1 cellular context compared by ENCODE assay signal in the genomic region with DNA sequence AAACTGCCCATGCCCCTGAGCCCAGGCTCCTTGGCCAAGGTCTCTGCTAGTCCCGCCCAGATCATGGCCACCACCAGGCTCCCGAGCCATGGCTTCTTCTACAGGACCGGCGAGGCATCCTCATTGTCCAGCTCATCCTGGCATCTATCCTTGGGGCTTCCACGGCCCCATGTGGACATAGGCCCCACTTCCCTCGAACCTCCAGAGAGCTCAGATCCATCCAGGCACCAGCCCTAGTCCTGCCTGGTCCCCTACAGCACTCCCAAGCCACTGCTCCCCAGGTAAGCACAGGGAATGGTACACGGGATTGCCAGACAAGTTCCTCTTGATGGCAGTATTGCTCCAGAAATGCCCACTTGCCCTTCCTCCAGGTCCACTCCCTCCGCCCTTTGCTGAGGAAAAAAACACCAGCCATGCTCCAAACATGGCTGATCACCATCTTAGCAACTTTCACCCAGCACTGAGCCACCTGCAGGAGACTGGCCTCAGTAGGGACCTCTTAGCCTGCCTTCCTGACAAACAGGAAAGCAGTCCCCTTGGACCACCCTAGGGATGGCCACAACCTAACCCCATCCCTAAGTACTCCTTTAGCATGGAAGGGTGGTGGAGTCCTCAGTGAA.
TF ChIP-seq lines count a peak whose summit lies in the region.

No MANE protein-coding gene starts in this region.

TF ChIP-seq in HepG2, 621 proteins besides CTCF, POLR2A, EP300 and RAD21 (continued from another document and continues in another):
- TF ChIP-seq, protein P1, sequence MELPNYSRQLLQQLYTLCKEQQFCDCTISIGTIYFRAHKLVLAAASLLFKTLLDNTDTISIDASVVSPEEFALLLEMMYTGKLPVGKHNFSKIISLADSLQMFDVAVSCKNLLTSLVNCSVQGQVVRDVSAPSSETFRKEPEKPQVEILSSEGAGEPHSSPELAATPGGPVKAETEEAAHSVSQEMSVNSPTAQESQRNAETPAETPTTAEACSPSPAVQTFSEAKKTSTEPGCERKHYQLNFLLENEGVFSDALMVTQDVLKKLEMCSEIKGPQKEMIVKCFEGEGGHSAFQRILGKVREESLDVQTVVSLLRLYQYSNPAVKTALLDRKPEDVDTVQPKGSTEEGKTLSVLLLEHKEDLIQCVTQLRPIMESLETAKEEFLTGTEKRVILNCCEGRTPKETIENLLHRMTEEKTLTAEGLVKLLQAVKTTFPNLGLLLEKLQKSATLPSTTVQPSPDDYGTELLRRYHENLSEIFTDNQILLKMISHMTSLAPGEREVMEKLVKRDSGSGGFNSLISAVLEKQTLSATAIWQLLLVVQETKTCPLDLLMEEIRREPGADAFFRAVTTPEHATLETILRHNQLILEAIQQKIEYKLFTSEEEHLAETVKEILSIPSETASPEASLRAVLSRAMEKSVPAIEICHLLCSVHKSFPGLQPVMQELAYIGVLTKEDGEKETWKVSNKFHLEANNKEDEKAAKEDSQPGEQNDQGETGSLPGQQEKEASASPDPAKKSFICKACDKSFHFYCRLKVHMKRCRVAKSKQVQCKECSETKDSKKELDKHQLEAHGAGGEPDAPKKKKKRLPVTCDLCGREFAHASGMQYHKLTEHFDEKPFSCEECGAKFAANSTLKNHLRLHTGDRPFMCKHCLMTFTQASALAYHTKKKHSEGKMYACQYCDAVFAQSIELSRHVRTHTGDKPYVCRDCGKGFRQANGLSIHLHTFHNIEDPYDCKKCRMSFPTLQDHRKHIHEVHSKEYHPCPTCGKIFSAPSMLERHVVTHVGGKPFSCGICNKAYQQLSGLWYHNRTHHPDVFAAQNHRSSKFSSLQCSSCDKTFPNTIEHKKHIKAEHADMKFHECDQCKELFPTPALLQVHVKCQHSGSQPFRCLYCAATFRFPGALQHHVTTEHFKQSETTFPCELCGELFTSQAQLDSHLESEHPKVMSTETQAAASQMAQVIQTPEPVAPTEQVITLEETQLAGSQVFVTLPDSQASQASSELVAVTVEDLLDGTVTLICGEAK (IDR thresholded peaks at IDR 0.05) = no peak
- TF ChIP-seq, protein P1 (CRISPR knock-in tag; IDR thresholded peaks at IDR 0.05) = no peak
- TF ChIP-seq, protein P2, sequence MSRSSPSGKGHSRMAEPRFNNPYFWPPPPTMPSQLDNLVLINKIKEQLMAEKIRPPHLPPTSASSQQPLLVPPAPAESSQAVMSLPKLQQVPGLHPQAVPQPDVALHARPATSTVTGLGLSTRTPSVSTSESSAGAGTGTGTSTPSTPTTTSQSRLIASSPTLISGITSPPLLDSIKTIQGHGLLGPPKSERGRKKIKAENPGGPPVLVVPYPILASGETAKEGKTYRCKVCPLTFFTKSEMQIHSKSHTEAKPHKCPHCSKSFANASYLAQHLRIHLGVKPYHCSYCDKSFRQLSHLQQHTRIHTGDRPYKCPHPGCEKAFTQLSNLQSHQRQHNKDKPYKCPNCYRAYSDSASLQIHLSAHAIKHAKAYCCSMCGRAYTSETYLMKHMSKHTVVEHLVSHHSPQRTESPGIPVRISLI (CRISPR knock-in tag; IDR thresholded peaks at IDR 0.05; ENCODE audit: borderline replicate concordance) = peak; percentile 94
- TF ChIP-seq, protein P3, sequence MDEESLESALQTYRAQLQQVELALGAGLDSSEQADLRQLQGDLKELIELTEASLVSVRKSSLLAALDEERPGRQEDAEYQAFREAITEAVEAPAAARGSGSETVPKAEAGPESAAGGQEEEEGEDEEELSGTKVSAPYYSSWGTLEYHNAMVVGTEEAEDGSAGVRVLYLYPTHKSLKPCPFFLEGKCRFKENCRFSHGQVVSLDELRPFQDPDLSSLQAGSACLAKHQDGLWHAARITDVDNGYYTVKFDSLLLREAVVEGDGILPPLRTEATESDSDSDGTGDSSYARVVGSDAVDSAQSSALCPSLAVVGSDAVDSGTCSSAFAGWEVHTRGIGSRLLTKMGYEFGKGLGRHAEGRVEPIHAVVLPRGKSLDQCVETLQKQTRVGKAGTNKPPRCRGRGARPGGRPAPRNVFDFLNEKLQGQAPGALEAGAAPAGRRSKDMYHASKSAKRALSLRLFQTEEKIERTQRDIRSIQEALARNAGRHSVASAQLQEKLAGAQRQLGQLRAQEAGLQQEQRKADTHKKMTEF (CRISPR knock-in tag; IDR thresholded peaks at IDR 0.05) = peak; percentile 62
- no peak for TF ChIP-seq ZNF672 (CRISPR knock-in tag; IDR thresholded peaks at IDR 0.05)
- TF ChIP-seq GFI1 (CRISPR knock-in tag; IDR thresholded peaks at IDR 0.05; ENCODE audit: borderline replicate concordance) = no peak
- TF ChIP-seq ZNF335 (CRISPR knock-in tag; IDR thresholded peaks at IDR 0.05) = no peak
- no peak for TF ChIP-seq GATA4 (IDR thresholded peaks at IDR 0.05; ENCODE audit: borderline replicate concordance, low read depth)
- TF ChIP-seq ZNF660 (CRISPR knock-in tag; IDR thresholded peaks at IDR 0.05; ENCODE audit: borderline replicate concordance, low read depth) = no peak
- TF ChIP-seq, protein P4, sequence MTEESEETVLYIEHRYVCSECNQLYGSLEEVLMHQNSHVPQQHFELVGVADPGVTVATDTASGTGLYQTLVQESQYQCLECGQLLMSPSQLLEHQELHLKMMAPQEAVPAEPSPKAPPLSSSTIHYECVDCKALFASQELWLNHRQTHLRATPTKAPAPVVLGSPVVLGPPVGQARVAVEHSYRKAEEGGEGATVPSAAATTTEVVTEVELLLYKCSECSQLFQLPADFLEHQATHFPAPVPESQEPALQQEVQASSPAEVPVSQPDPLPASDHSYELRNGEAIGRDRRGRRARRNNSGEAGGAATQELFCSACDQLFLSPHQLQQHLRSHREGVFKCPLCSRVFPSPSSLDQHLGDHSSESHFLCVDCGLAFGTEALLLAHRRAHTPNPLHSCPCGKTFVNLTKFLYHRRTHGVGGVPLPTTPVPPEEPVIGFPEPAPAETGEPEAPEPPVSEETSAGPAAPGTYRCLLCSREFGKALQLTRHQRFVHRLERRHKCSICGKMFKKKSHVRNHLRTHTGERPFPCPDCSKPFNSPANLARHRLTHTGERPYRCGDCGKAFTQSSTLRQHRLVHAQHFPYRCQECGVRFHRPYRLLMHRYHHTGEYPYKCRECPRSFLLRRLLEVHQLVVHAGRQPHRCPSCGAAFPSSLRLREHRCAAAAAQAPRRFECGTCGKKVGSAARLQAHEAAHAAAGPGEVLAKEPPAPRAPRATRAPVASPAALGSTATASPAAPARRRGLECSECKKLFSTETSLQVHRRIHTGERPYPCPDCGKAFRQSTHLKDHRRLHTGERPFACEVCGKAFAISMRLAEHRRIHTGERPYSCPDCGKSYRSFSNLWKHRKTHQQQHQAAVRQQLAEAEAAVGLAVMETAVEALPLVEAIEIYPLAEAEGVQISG (CRISPR knock-in tag; IDR thresholded peaks at IDR 0.05) = 0 out of 2 replicates have a peak, but pooled peaks have one; percentile 25
- TF ChIP-seq CBX5 (CRISPR knock-in tag; IDR thresholded peaks at IDR 0.05; ENCODE audit: borderline replicate concordance) = peak; percentile 88; the same call in 1 of the 2 replicates
- no peak for TF ChIP-seq KAT2B (IDR thresholded peaks at IDR 0.05; ENCODE audit: borderline replicate concordance, low read depth, low read length)
- TF ChIP-seq ZFP62 (CRISPR knock-in tag; IDR thresholded peaks at IDR 0.05) = no peak
- TF ChIP-seq, protein P5, sequence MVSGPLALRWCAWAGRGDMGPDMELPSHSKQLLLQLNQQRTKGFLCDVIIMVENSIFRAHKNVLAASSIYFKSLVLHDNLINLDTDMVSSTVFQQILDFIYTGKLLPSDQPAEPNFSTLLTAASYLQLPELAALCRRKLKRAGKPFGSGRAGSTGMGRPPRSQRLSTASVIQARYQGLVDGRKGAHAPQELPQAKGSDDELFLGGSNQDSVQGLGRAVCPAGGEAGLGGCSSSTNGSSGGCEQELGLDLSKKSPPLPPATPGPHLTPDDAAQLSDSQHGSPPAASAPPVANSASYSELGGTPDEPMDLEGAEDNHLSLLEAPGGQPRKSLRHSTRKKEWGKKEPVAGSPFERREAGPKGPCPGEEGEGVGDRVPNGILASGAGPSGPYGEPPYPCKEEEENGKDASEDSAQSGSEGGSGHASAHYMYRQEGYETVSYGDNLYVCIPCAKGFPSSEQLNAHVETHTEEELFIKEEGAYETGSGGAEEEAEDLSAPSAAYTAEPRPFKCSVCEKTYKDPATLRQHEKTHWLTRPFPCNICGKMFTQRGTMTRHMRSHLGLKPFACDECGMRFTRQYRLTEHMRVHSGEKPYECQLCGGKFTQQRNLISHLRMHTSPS (CRISPR knock-in tag; IDR thresholded peaks at IDR 0.05; ENCODE audit: low read depth) = no peak
- TF ChIP-seq SSRP1 (CRISPR knock-in tag; IDR thresholded peaks at IDR 0.05) = no peak
- TF ChIP-seq LCORL (IDR thresholded peaks at IDR 0.05) = no peak
- TF ChIP-seq LCORL (CRISPR knock-in tag; IDR thresholded peaks at IDR 0.05) = peak; percentile 59
- no peak for TF ChIP-seq ATF1 (CRISPR knock-in tag; IDR thresholded peaks at IDR 0.05)
- TF ChIP-seq KMT2A (CRISPR knock-in tag; IDR thresholded peaks at IDR 0.05) = no peak
- TF ChIP-seq, protein P6, sequence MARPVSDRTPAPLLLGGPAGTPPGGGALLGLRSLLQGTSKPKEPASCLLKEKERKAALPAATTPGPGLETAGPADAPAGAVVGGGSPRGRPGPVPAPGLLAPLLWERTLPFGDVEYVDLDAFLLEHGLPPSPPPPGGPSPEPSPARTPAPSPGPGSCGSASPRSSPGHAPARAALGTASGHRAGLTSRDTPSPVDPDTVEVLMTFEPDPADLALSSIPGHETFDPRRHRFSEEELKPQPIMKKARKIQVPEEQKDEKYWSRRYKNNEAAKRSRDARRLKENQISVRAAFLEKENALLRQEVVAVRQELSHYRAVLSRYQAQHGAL (CRISPR knock-in tag; IDR thresholded peaks at IDR 0.05; ENCODE audit: not compliant biosample characterization) = no peak
- no peak for TF ChIP-seq ZNF264 (CRISPR knock-in tag; IDR thresholded peaks at IDR 0.05)
- TF ChIP-seq, protein P7, sequence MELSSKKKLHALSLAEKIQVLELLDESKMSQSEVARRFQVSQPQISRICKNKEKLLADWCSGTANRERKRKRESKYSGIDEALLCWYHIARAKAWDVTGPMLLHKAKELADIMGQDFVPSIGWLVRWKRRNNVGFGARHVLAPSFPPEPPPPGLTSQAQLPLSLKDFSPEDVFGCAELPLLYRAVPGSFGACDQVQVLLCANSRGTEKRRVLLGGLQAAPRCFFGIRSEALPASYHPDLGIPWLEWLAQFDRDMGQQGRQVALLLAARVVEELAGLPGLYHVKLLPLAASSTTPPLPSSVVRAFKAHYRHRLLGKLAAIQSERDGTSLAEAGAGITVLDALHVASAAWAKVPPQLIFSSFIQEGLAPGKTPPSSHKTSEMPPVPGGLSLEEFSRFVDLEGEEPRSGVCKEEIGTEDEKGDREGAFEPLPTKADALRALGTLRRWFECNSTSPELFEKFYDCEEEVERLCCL (CRISPR knock-in tag; IDR thresholded peaks at IDR 0.05; ENCODE audit: borderline replicate concordance) = no peak
- TF ChIP-seq DMAP1 (CRISPR knock-in tag; IDR thresholded peaks at IDR 0.05) = no peak
- no peak for TF ChIP-seq ZNF678 (CRISPR knock-in tag; IDR thresholded peaks at IDR 0.05)
- TF ChIP-seq, protein P8, sequence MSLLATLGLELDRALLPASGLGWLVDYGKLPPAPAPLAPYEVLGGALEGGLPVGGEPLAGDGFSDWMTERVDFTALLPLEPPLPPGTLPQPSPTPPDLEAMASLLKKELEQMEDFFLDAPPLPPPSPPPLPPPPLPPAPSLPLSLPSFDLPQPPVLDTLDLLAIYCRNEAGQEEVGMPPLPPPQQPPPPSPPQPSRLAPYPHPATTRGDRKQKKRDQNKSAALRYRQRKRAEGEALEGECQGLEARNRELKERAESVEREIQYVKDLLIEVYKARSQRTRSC (CRISPR knock-in tag; IDR thresholded peaks at IDR 0.05; ENCODE audit: low read depth) = no peak
- TF ChIP-seq, protein P9, sequence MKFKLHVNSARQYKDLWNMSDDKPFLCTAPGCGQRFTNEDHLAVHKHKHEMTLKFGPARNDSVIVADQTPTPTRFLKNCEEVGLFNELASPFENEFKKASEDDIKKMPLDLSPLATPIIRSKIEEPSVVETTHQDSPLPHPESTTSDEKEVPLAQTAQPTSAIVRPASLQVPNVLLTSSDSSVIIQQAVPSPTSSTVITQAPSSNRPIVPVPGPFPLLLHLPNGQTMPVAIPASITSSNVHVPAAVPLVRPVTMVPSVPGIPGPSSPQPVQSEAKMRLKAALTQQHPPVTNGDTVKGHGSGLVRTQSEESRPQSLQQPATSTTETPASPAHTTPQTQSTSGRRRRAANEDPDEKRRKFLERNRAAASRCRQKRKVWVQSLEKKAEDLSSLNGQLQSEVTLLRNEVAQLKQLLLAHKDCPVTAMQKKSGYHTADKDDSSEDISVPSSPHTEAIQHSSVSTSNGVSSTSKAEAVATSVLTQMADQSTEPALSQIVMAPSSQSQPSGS (CRISPR knock-in tag; IDR thresholded peaks at IDR 0.05) = no peak
- TF ChIP-seq, protein P10, sequence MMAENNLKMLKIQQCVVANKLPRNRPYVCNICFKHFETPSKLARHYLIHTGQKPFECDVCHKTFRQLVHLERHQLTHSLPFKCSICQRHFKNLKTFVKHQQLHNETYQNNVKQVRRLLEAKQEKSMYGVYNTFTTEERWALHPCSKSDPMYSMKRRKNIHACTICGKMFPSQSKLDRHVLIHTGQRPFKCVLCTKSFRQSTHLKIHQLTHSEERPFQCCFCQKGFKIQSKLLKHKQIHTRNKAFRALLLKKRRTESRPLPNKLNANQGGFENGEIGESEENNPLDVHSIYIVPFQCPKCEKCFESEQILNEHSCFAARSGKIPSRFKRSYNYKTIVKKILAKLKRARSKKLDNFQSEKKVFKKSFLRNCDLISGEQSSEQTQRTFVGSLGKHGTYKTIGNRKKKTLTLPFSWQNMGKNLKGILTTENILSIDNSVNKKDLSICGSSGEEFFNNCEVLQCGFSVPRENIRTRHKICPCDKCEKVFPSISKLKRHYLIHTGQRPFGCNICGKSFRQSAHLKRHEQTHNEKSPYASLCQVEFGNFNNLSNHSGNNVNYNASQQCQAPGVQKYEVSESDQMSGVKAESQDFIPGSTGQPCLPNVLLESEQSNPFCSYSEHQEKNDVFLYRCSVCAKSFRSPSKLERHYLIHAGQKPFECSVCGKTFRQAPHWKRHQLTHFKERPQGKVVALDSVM (CRISPR knock-in tag; IDR thresholded peaks at IDR 0.05) = no peak
- TF ChIP-seq HNRNPUL1 (IDR thresholded peaks at IDR 0.05; ENCODE audit: low read depth, low read length) = no peak
- no peak for TF ChIP-seq ZNF83 (CRISPR knock-in tag; IDR thresholded peaks at IDR 0.05; ENCODE audit: borderline replicate concordance)
- TF ChIP-seq ZNF33B (CRISPR knock-in tag; IDR thresholded peaks at IDR 0.05) = no peak
